ENCODE assay signal across 28 cellular contexts in genomic region chr14:86973177-86973576, GRCh38.
"Had no signal": no experiment of that assay in that cellular context is flagged by ENCODE, and none has a peak within 500 bp of the region (broad histone marks: within the 10 kb centered on the region; RNA-seq: fewer than 3 reads in every experiment).

No MANE protein-coding gene starts in this region.

- H3K27me3 ChIP-seq: left lung, neural progenitor cell, neutrophil, right atrium auricular region, right lobe of liver, stomach, testis, thyroid gland, transverse colon, upper lobe of left lung had no signal

- H3K9me3 ChIP-seq: neutrophil, right lobe of liver, testis, thyroid gland had no signal

- H3K4me1 ChIP-seq: left lung, neural progenitor cell, parathyroid adenoma, right atrium auricular region, right lobe of liver, stomach, testis, thyroid gland, transverse colon, upper lobe of left lung had no signal

- DNase-seq: hypothalamus; immature natural killer cell; kidney; left colon; left lung; mesendoderm; naive B cell; natural killer cell; nephron progenitor cell; occipital lobe; right lobe of liver; stimulated activated CD4-positive, alpha-beta T cell treated with anti-CD3 and anti-CD28 coated beads, Interleukin-12 subunit alpha, Interleukin-12 subunit beta, amount 100 ng/mL, for 4 hours; stimulated activated CD4-positive, alpha-beta T cell treated with anti-CD3 and anti-CD28 coated beads, Interleukin-15, amount 100 ng/mL, for 24 hours; stimulated activated CD4-positive, alpha-beta T cell treated with anti-CD3 and anti-CD28 coated beads, Interleukin-2, amount 100 ng/mL, for 24 hours; stimulated activated CD4-positive, alpha-beta T cell treated with anti-CD3 and anti-CD28 coated beads, Interleukin-4, amount 100 ng/mL, for 1 hour; stimulated activated naive B cell treated with anti-CD40 and anti-IgM and Interleukin-4, amounts not matched to agents 10 μg/mL and 1 μg/mL and 100 μg/mL, for 72 hours; stimulated activated naive CD8-positive, alpha-beta T cell treated with anti-CD3 and anti-CD28 coated beads, Interleukin-15, Interleukin-2, amounts not matched to agents 100 U/mL and 50 U/mL, for 24 hours; stomach; testis; thyroid gland; transverse colon; upper lobe of left lung had no signal

- H3K4me3 ChIP-seq: left lung, lung, neural progenitor cell, right atrium auricular region, right lobe of liver, skin epidermis, stomach, testis, thyroid gland, transverse colon, upper lobe of left lung had no signal

- H3K27ac ChIP-seq: left lung, neural progenitor cell, neutrophil, parathyroid adenoma, right atrium auricular region, right lobe of liver, skin epidermis, stomach, testis, thyroid gland, transverse colon, upper lobe of left lung had no signal

- ATAC-seq: left colon; left lung; natural killer cell; right lobe of liver; stimulated activated naive B cell treated with anti-CD40 and anti-IgM and Interleukin-4, amounts not matched to agents 10 μg/mL and 1 μg/mL and 100 μg/mL, for 72 hours; stimulated activated naive CD8-positive, alpha-beta T cell treated with anti-CD3 and anti-CD28 coated beads, Interleukin-15, Interleukin-2, amounts not matched to agents 100 U/mL and 50 U/mL, for 24 hours had no signal

- H3K36me3 ChIP-seq: left lung, neural progenitor cell, neutrophil, right atrium auricular region, right lobe of liver, stomach, thyroid gland, transverse colon, upper lobe of left lung had no signal
